1 cellular context compared by ENCODE assay signal in genomic region chr11:12798609-12799011, GRCh38.
TF ChIP-seq lines count a peak whose summit lies in the region.

No MANE protein-coding gene starts in this region.

TF ChIP-seq in GM23338, 12 proteins besides CTCF, POLR2A, EP300 and RAD21 (continued from another document):
- no peak for TF ChIP-seq ZNF462 (CRISPR knock-in tag; IDR thresholded peaks at IDR 0.05)
